27 cellular contexts compared by ENCODE assay signal in the genomic region with DNA sequence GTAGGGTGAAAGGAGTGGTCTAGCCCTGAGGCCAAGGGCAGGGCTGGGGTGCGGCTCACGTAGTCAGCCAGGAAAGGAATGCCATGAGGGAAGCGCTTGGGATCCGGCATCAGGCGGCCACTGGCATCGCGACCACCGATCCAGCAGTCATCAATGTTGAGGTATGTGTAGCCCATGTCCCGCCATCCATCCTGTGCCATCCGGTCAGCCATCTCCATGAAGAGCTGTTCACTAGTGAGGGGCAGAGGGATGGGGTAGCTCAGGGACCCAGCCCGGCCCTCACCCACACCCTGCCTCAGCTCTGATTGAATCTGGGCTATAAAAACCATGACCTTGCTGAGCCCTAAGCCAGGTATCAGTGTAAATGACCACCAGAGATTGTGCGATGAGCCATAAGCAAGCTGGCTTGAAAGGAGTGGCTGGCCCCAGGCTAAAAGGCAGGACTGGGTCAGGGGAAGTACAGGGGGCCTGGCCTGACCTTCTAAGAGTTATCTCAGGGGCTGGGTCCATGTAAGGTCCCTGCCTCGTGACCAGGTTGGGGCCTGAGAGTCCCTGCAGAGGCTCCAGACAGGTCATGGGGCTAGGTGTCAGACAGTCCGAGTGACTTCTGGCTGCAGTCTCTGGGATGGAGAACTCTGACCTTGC. TPM values are rescaled to one million over a fixed set of nuclear protein-coding genes. Genes with fewer than 3 reads are reported as not detected.
DNase-seq lines count a peak whose midpoint lies in the region; ATAC-seq, FAIRE-seq and TF ChIP-seq lines count a peak whose summit lies in the region.
"Had no signal": no experiment of that assay in that cellular context is flagged by ENCODE, and none has a peak within 500 bp of the region (broad histone marks: within the 10 kb centered on the region; RNA-seq: fewer than 3 reads in every experiment).

No MANE protein-coding gene starts in this region.

- H3K27me3 Mint-ChIP-seq in WTC11 (ENCODE audit: low read depth) = peaks cover 18% of the 10 kb centered on the region
- H3K27me3 Mint-ChIP-seq: CD8-positive, alpha-beta memory T cell; IgD-negative memory B cell had no signal

- TF ChIP-seq CTCF in WTC11 (IDR thresholded peaks at IDR 0.05) (no peak), kidney (IDR thresholded peaks at IDR 0.05; ENCODE audit: borderline replicate concordance, extremely low read depth, insufficient read depth) (no peak)

- peaks cover 9 to 16% of the 10 kb centered on the region in 2 donors for H3K4me1 ChIP-seq in kidney (ENCODE audit: control insufficient read depth in 1 of 2, insufficient read depth in 1 of 2, low read depth in 1 of 2, low read length in 2 of 2)

- no peaks in the 10 kb centered on the region for H3K9me3 Mint-ChIP-seq in WTC11
- H3K9me3 Mint-ChIP-seq: CD8-positive, alpha-beta memory T cell; IgD-negative memory B cell had no signal

- H3K4me3 ChIP-seq in kidney (ENCODE audit: low read length in 2 of 2) = no peak overlapping the region
- H3K4me3 ChIP-seq: BLaER1 treated with 17β-estradiol and CSF1 and Interleukin-3, amounts not matched to agents 10 nM and 100 nM; PC-9; SK-N-MC had no signal

- peak; percentile 44 for DNase-seq in activated CD8-positive, alpha-beta memory T cell treated with anti-CD3 and anti-CD28 coated beads, Interleukin-2, amount 50 U/mL, for 48 hours
- DNase-seq in activated CD8-positive, alpha-beta memory T cell treated with anti-CD3 and anti-CD28 coated beads for 24 hours = no peak
- DNase-seq in WTC11 (ENCODE audit: low spot score) = peak; percentile 1
- peak; percentile 51 for DNase-seq in kidney
- DNase-seq in ureter (ENCODE audit: low spot score) = peak; percentile 46
- DNase-seq in NAMALWA (ENCODE audit: low spot score) = no peak
- no peak for DNase-seq in HPDE6-E6E7 (ENCODE audit: extremely low spot score)
- DNase-seq in NCI-H2196 (lab: John Stamatoyannopoulos, UW; ENCODE audit: unreplicated experiment) = no peak
- DNase-seq: ACHN; CD8-positive, alpha-beta memory T cell; DMS53; GDM1; MV-4-11; NCI-H1417; NCI-H187 treated with DMSO at 0.1 percent for 48 hours; NCI-H2107; NCI-H510A; NCI-H748 treated with DMSO at 0.1 percent for 48 hours; PC-9; RPMI8226; SHP77 treated with DMSO at 0.1 percent for 48 hours had no signal

- H3K9me3 ChIP-seq in kidney (ENCODE audit: control insufficient read depth in 1 of 2, low read length in 2 of 2) = no peaks in the 10 kb centered on the region
- H3K9me3 ChIP-seq: BLaER1 treated with 17β-estradiol and CSF1 and Interleukin-3, amounts not matched to agents 10 nM and 100 nM had no signal

- no peak overlapping the region for H3K27ac Mint-ChIP-seq in WTC11

- H3K4me1 Mint-ChIP-seq in WTC11 = peaks cover 49% of the 10 kb centered on the region

- H3K36me3 ChIP-seq in kidney (ENCODE audit: control insufficient read depth in 1 of 2, insufficient read depth in 2 of 2, low read length in 2 of 2) = peaks cover 0 to 3% of the 10 kb centered on the region in 2 donors

- ATAC-seq in WTC11 = no peak

- no peak overlapping the region for H3K9ac ChIP-seq in kidney (ENCODE audit: low read length in 2 of 2)

- no peak overlapping the region for H3K4me3 Mint-ChIP-seq in WTC11

- intact Hi-C loops in kidney (cut with DNase I) = no loop called here

- POLR2A ChIA-PET in WTC11 (lab: Charles Lee) = no interaction called here

- no peak overlapping the region for H3K27ac ChIP-seq in kidney (ENCODE audit: low read depth in 2 of 2, low read length in 2 of 2)
- H3K27ac ChIP-seq: 22Rv1; BLaER1 treated with 17β-estradiol and CSF1 and Interleukin-3, amounts not matched to agents 10 nM and 100 nM; PC-9; SK-N-MC had no signal

- CTCF ChIA-PET in WTC11 (lab: Charles Lee) = interaction anchor here (1.0 kb wide), 1 partner anchor 142 kb away, joined by 3 read pairs; no protein-coding TSS in a partner anchor

- FAIRE-seq in kidney (lab: Jason Lieb, UNC) = no peak
- FAIRE-seq: D721Med had no signal

- H3K36me3 Mint-ChIP-seq in WTC11 = peaks cover 31% of the 10 kb centered on the region

TF ChIP-seq in WTC11, 78 proteins besides CTCF, POLR2A, EP300 and RAD21:
- TF ChIP-seq GRHL2 (CRISPR knock-in tag; IDR thresholded peaks at IDR 0.05; ENCODE audit: insufficient replicate concordance, severe bottlenecking) (no peak), GTF2I (CRISPR knock-in tag; conservative IDR thresholded peaks at IDR 0.05) (no peak), ETV6 (CRISPR knock-in tag; IDR thresholded peaks at IDR 0.05) (no peak), EMX1 (CRISPR knock-in tag; IDR thresholded peaks at IDR 0.05) (no peak), NR1H2 (CRISPR knock-in tag; IDR thresholded peaks at IDR 0.05) (no peak), OVOL2 (CRISPR knock-in tag; IDR thresholded peaks at IDR 0.05; ENCODE audit: borderline replicate concordance) (no peak)
- TF ChIP-seq, protein P1, sequence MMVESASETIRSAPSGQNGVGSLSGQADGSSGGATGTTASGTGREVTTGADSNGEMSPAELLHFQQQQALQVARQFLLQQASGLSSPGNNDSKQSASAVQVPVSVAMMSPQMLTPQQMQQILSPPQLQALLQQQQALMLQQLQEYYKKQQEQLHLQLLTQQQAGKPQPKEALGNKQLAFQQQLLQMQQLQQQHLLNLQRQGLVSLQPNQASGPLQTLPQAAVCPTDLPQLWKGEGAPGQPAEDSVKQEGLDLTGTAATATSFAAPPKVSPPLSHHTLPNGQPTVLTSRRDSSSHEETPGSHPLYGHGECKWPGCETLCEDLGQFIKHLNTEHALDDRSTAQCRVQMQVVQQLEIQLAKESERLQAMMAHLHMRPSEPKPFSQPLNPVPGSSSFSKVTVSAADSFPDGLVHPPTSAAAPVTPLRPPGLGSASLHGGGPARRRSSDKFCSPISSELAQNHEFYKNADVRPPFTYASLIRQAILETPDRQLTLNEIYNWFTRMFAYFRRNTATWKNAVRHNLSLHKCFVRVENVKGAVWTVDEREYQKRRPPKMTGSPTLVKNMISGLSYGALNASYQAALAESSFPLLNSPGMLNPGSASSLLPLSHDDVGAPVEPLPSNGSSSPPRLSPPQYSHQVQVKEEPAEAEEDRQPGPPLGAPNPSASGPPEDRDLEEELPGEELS (CRISPR knock-in tag; IDR thresholded peaks at IDR 0.05) = no peak
- TF ChIP-seq, protein P2, sequence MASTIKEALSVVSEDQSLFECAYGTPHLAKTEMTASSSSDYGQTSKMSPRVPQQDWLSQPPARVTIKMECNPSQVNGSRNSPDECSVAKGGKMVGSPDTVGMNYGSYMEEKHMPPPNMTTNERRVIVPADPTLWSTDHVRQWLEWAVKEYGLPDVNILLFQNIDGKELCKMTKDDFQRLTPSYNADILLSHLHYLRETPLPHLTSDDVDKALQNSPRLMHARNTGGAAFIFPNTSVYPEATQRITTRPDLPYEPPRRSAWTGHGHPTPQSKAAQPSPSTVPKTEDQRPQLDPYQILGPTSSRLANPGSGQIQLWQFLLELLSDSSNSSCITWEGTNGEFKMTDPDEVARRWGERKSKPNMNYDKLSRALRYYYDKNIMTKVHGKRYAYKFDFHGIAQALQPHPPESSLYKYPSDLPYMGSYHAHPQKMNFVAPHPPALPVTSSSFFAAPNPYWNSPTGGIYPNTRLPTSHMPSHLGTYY (CRISPR knock-in tag; IDR thresholded peaks at IDR 0.05) = no peak
- TF ChIP-seq, protein P3, sequence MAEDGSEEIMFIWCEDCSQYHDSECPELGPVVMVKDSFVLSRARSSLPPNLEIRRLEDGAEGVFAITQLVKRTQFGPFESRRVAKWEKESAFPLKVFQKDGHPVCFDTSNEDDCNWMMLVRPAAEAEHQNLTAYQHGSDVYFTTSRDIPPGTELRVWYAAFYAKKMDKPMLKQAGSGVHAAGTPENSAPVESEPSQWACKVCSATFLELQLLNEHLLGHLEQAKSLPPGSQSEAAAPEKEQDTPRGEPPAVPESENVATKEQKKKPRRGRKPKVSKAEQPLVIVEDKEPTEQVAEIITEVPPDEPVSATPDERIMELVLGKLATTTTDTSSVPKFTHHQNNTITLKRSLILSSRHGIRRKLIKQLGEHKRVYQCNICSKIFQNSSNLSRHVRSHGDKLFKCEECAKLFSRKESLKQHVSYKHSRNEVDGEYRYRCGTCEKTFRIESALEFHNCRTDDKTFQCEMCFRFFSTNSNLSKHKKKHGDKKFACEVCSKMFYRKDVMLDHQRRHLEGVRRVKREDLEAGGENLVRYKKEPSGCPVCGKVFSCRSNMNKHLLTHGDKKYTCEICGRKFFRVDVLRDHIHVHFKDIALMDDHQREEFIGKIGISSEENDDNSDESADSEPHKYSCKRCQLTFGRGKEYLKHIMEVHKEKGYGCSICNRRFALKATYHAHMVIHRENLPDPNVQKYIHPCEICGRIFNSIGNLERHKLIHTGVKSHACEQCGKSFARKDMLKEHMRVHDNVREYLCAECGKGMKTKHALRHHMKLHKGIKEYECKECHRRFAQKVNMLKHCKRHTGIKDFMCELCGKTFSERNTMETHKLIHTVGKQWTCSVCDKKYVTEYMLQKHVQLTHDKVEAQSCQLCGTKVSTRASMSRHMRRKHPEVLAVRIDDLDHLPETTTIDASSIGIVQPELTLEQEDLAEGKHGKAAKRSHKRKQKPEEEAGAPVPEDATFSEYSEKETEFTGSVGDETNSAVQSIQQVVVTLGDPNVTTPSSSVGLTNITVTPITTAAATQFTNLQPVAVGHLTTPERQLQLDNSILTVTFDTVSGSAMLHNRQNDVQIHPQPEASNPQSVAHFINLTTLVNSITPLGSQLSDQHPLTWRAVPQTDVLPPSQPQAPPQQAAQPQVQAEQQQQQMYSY (CRISPR knock-in tag; IDR thresholded peaks at IDR 0.05) = no peak

RNA-seq across cellular contexts. Expression of a gene that starts 2.8 kb away (rescaled TPM):
- 19.4 to 22.8 TPM (median 22.3 TPM) in 3 replicates for total RNA-seq in WTC11 (2021)
- total RNA-seq in kidney = 29.8 TPM
- 27.0 TPM for polyA plus RNA-seq in kidney (ENCODE audit: insufficient read depth, low read depth, low replicate concordance)
- total RNA-seq in ureter = 33.4 TPM

RNA-seq across cellular contexts. Expression of a gene that starts 6.2 kb away (rescaled TPM):
- 5.7 to 7.1 TPM (median 6.3 TPM) in 3 replicates for total RNA-seq in WTC11 (2021)
- total RNA-seq in kidney = 10.4 TPM
- polyA plus RNA-seq in kidney (ENCODE audit: insufficient read depth, low read depth, low replicate concordance) = 6.3 TPM
- total RNA-seq in ureter = 7.8 TPM
- total RNA-seq: H4 had no signal

RNA-seq across cellular contexts. Expression of a gene that starts 11.7 kb away (rescaled TPM):
- 39.9 to 50.6 TPM (median 49.6 TPM) in 3 replicates for total RNA-seq in WTC11 (2021)
- 113 TPM for total RNA-seq in kidney
- 264 TPM for polyA plus RNA-seq in kidney (ENCODE audit: insufficient read depth, low read depth, low replicate concordance)
- 86.4 TPM for total RNA-seq in ureter

RNA-seq across cellular contexts. Expression of a gene that starts 22.7 kb away (rescaled TPM):
- total RNA-seq in WTC11 (2021) (84.6 to 90.8 TPM (median 85.9 TPM) in 3 replicates), kidney (69.0 TPM), ureter (55.1 TPM)
- polyA plus RNA-seq in kidney (ENCODE audit: insufficient read depth, low read depth, low replicate concordance) = 317 TPM

Comparison
In these comparisons a context has a peak if more than half of its experiments do, and no peak if none do; other contexts are left out.
1. DNase-seq: peak in activated CD8-positive, alpha-beta memory T cell treated with anti-CD3 and anti-CD28 coated beads, Interleukin-2, amount 50 U/mL, for 48 hours (single experiment), WTC11 (single experiment), kidney (single experiment) and ureter (single experiment); none in activated CD8-positive, alpha-beta memory T cell treated with anti-CD3 and anti-CD28 coated beads for 24 hours (single experiment), NAMALWA (single experiment), HPDE6-E6E7 (single experiment) and NCI-H2196 (single experiment).